21 cellular contexts compared by ENCODE assay signal in the genomic region with DNA sequence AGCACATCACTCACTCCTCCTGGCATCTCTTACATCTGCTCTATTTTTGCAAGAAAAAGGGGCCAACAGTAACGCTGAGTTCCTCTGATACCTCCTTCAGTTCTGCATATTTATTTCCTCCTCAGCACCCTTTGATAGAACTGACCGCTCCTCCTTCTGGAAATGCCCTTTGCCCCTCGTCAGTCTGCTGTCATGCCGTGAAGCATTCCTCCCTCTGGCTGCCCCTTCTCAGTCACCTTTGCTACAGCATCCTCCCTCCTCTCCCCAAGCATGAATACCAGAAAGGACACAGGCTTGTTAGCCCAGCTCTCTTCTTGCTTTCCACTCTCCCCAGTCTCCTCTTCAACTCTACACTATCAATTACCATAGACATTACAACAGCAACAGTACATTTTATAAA.
DNase-seq lines count a peak whose midpoint lies in the region; ATAC-seq and TF ChIP-seq lines count a peak whose summit lies in the region.
"Had no signal": no experiment of that assay in that cellular context is flagged by ENCODE, and none has a peak within 500 bp of the region (broad histone marks: within the 10 kb centered on the region; RNA-seq: fewer than 3 reads in every experiment).

No MANE protein-coding gene starts in this region.

- H3K4me1 Mint-ChIP-seq in stimulated activated naive CD8-positive, alpha-beta T cell treated with anti-CD3 and anti-CD28 coated beads, Interleukin-15, Interleukin-2, amounts not matched to agents 100 ng/mL and 50 ng/mL, for 24 hours (ENCODE audit: low read depth): no peaks in the 10 kb centered on the region
- peaks cover 19% of the 10 kb centered on the region for H3K4me1 Mint-ChIP-seq in neural crest cell
- no peaks in the 10 kb centered on the region for H3K4me1 Mint-ChIP-seq in activated T-cell treated with anti-CD3 and anti-CD28 coated beads, Interleukin-2, amount 50 U/mL, for 4 hours (ENCODE audit: low read depth)

- H3K27ac ChIP-seq in hepatocyte (no peak overlapping the region), spleen (no peak overlapping the region)
- H3K27ac ChIP-seq: epithelial cell of prostate, upper lobe of left lung had no signal

- no peaks in the 10 kb centered on the region for H3K9me3 Mint-ChIP-seq in stimulated activated naive CD8-positive, alpha-beta T cell treated with anti-CD3 and anti-CD28 coated beads, Interleukin-15, Interleukin-2, amounts not matched to agents 100 ng/mL and 50 ng/mL, for 24 hours
- H3K9me3 Mint-ChIP-seq in neural crest cell: no peaks in the 10 kb centered on the region
- H3K9me3 Mint-ChIP-seq in activated T-cell treated with anti-CD3 and anti-CD28 coated beads, Interleukin-2, amount 50 U/mL, for 4 hours: no peaks in the 10 kb centered on the region
- H3K9me3 Mint-ChIP-seq: CD8-positive, alpha-beta memory T cell had no signal

- H3K9me3 ChIP-seq in hepatocyte (ENCODE audit: low read depth): no peaks in the 10 kb centered on the region
- no peaks in the 10 kb centered on the region for H3K9me3 ChIP-seq in spleen
- H3K9me3 ChIP-seq: upper lobe of left lung had no signal

- DNase-seq in stimulated activated naive CD8-positive, alpha-beta T cell treated with anti-CD3 and anti-CD28 coated beads, Interleukin-15, Interleukin-2, amounts not matched to agents 100 U/mL and 50 U/mL, for 24 hours: no peak
- DNase-seq in hepatocyte (ENCODE audit: low spot score): peak; percentile 16
- DNase-seq in neural crest cell (ENCODE audit: low read depth, low spot score): peak; percentile 5
- no peak for DNase-seq in activated T-cell treated with anti-CD3 and anti-CD28 coated beads, Interleukin-2, amount 50 U/mL, for 4 hours
- no peak for DNase-seq in AG20443 (ENCODE audit: low spot score)
- DNase-seq in GDM1 (lab: John Stamatoyannopoulos, UW): no peak
- DNase-seq in spleen: no peak
- DNase-seq: 8988T; activated CD4-positive, alpha-beta T cell treated with anti-CD3 and anti-CD28 coated beads, Interleukin-2, amount 50 U/mL, for 4 hours; activated CD4-positive, CD25-positive, alpha-beta regulatory T cell; activated naive CD4-positive, alpha-beta T cell treated with Interleukin-2 at 50 U/mL for 16 hours; CD8-positive, alpha-beta memory T cell; effector CD4-positive, alpha-beta T cell; NCI-H1105; NCI-H2029; occipital lobe; stimulated activated CD4-positive, alpha-beta T cell treated with anti-CD3 and anti-CD28 coated beads, Interleukin-2, amount 100 ng/mL, for 24 hours; upper lobe of left lung had no signal

- no peak overlapping the region for H3K4me2 ChIP-seq in hepatocyte
- H3K4me2 ChIP-seq: smooth muscle cell had no signal

- intact Hi-C loops in spleen (cut with DNase I; ENCODE audit: low total_unique reads): no loop called here

- no peak overlapping the region for H3K4me3 ChIP-seq in hepatocyte
- H3K4me3 ChIP-seq in spleen: no peak overlapping the region
- H3K4me3 ChIP-seq: smooth muscle cell, upper lobe of left lung had no signal

- no peaks in the 10 kb centered on the region for H3K79me2 ChIP-seq in hepatocyte

- TF ChIP-seq POLR2A in spleen (IDR thresholded peaks at IDR 0.05): no peak

- H3K27me3 ChIP-seq in hepatocyte: no peaks in the 10 kb centered on the region
- H3K27me3 ChIP-seq in spleen (replicated peaks in 1 of 7): no peaks in the 10 kb centered on the region
- H3K27me3 ChIP-seq: upper lobe of left lung had no signal

- H3K36me3 ChIP-seq in hepatocyte (replicated peaks; ENCODE audit: insufficient read depth, low read depth) (no peaks in the 10 kb centered on the region), spleen (peaks cover 2 to 44% (median 10%) of the 10 kb centered on the region in 6 donors)

- H2AFZ ChIP-seq in hepatocyte: no peak overlapping the region

- no peaks in the 10 kb centered on the region for H4K20me1 ChIP-seq in hepatocyte (ENCODE audit: insufficient read depth, poor library complexity, severe bottlenecking)

- peaks cover 40% of the 10 kb centered on the region for H3K36me3 Mint-ChIP-seq in stimulated activated naive CD8-positive, alpha-beta T cell treated with anti-CD3 and anti-CD28 coated beads, Interleukin-15, Interleukin-2, amounts not matched to agents 100 ng/mL and 50 ng/mL, for 24 hours (ENCODE audit: low read depth)
- no peaks in the 10 kb centered on the region for H3K36me3 Mint-ChIP-seq in neural crest cell (ENCODE audit: low read depth)
- H3K36me3 Mint-ChIP-seq in activated T-cell treated with anti-CD3 and anti-CD28 coated beads, Interleukin-2, amount 50 U/mL, for 4 hours (ENCODE audit: insufficient read depth): peaks cover 30% of the 10 kb centered on the region

- TF ChIP-seq CTCF in hepatocyte (IDR thresholded peaks at IDR 0.05; ENCODE audit: poor library complexity) (no peak), neural crest cell (conservative IDR thresholded peaks at IDR 0.05) (no peak), spleen (IDR thresholded peaks at IDR 0.05 in 8 of 11, conservative IDR thresholded peaks at IDR 0.05 in 3 of 11) (no peak)

- H3K27me3 Mint-ChIP-seq in stimulated activated naive CD8-positive, alpha-beta T cell treated with anti-CD3 and anti-CD28 coated beads, Interleukin-15, Interleukin-2, amounts not matched to agents 100 ng/mL and 50 ng/mL, for 24 hours: no peaks in the 10 kb centered on the region
- H3K27me3 Mint-ChIP-seq in neural crest cell (ENCODE audit: low read depth): no peaks in the 10 kb centered on the region
- H3K27me3 Mint-ChIP-seq in activated T-cell treated with anti-CD3 and anti-CD28 coated beads, Interleukin-2, amount 50 U/mL, for 4 hours (ENCODE audit: low read depth): no peaks in the 10 kb centered on the region
- H3K27me3 Mint-ChIP-seq: CD8-positive, alpha-beta memory T cell had no signal

- no peaks in the 10 kb centered on the region for H3K9me2 ChIP-seq in hepatocyte (replicated peaks; ENCODE audit: insufficient read depth)

- no peak for ATAC-seq in stimulated activated naive CD8-positive, alpha-beta T cell treated with anti-CD3 and anti-CD28 coated beads, Interleukin-15, Interleukin-2, amounts not matched to agents 100 U/mL and 50 U/mL, for 24 hours
- no peak for ATAC-seq in activated T-cell treated with anti-CD3 and anti-CD28 coated beads, Interleukin-2, amount 50 U/mL, for 4 hours

- no peak overlapping the region for H3K4me3 Mint-ChIP-seq in stimulated activated naive CD8-positive, alpha-beta T cell treated with anti-CD3 and anti-CD28 coated beads, Interleukin-15, Interleukin-2, amounts not matched to agents 100 ng/mL and 50 ng/mL, for 24 hours
- H3K4me3 Mint-ChIP-seq in neural crest cell: no peak overlapping the region
- H3K4me3 Mint-ChIP-seq in activated T-cell treated with anti-CD3 and anti-CD28 coated beads, Interleukin-2, amount 50 U/mL, for 4 hours: no peak overlapping the region
- H3K4me3 Mint-ChIP-seq: CD8-positive, alpha-beta memory T cell had no signal

- H3K4me1 ChIP-seq in hepatocyte (ENCODE audit: insufficient read depth) (no peaks in the 10 kb centered on the region), spleen (no peaks in the 10 kb centered on the region)
- H3K4me1 ChIP-seq: upper lobe of left lung had no signal

- 49% methylated on average over 4 of the region's 4 CpGs for WGBS in hepatocyte (ENCODE audit: low lambda C conversion rate, missing lambda C conversion rate)
- WGBS in spleen, 5 donors: 75 to 79% (median 78%) methylated on average over 4 of the region's 4 CpGs

- peak overlapping the region; percentile 2 for H3K27ac Mint-ChIP-seq in stimulated activated naive CD8-positive, alpha-beta T cell treated with anti-CD3 and anti-CD28 coated beads, Interleukin-15, Interleukin-2, amounts not matched to agents 100 ng/mL and 50 ng/mL, for 24 hours
- no peak overlapping the region for H3K27ac Mint-ChIP-seq in neural crest cell (ENCODE audit: unreplicated experiment)

Comparison
In these comparisons a context has a peak if more than half of its experiments do, and no peak if none do; other contexts are left out.
1. DNase-seq: peak in hepatocyte (single experiment) and neural crest cell (single experiment); none in stimulated activated naive CD8-positive, alpha-beta T cell treated with anti-CD3 and anti-CD28 coated beads, Interleukin-15, Interleukin-2, amounts not matched to agents 100 U/mL and 50 U/mL, for 24 hours (single experiment), activated T-cell treated with anti-CD3 and anti-CD28 coated beads, Interleukin-2, amount 50 U/mL, for 4 hours (single experiment), AG20443 (single experiment), GDM1 (single experiment) and spleen (single experiment).